ENCODE assay signal across 12 cellular contexts in the genomic region with DNA sequence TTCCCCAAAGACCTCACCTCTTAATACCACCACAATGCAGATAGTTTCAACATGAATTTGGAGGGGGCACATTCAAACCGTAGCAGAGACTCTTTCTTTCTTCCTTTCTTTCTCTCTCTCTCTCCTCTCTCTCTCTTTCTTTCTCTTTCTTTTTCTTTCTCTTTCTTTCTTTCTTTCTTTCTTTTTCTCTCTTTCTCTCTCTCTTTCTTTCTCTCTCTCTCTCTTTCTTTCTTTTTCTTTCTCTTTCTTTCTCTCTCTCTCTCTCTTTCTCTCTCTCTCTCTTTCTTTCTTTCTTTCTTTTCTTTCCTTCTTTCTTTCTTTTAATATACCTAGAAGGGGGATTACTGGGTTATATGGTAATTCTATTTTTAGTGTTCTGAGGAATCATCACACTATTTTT. TPM values are rescaled to one million over a fixed set of nuclear protein-coding genes. Genes with fewer than 3 reads are reported as not detected.
A peak's percentile ranks its signal among the peaks of the same experiment; 100 is the strongest.
DNase-seq lines count a peak whose midpoint lies in the region; ATAC-seq lines count a peak whose summit lies in the region.
"Not testable (repeated sequence)": the region's sequence is repeated elsewhere in the genome, so short reads cannot be mapped to it uniquely, and the experiment has no call there.
"Had no signal": no experiment of that assay in that cellular context is flagged by ENCODE, and none has a peak within 500 bp of the region (broad histone marks: within the 10 kb centered on the region; RNA-seq: fewer than 3 reads in every experiment).

No MANE protein-coding gene starts in this region.

- not testable (repeated sequence) for H3K4me3 ChIP-seq in CD4-positive, alpha-beta memory T cell (ENCODE audit: low read length in 2 of 2)

- H3K27me3 ChIP-seq in CD4-positive, alpha-beta memory T cell (ENCODE audit: insufficient read depth, low read length) = not testable (repeated sequence)

- POLR2A ChIA-PET in CD4-positive, alpha-beta memory T cell (lab: Charles Lee; ENCODE audit: partially characterized antibody) = interaction anchor here (0.6 kb wide), 1 partner anchor 29 kb away, joined by 3 read pairs; no protein-coding TSS in a partner anchor
- POLR2A ChIA-PET in activated CD4-positive, alpha-beta memory T cell treated with anti-CD3 and anti-CD28 coated beads for 36 hours (lab: Charles Lee); naive thymus-derived CD8-positive, alpha-beta T cell (lab: Charles Lee): not testable (repeated sequence)

- not testable (repeated sequence) for ATAC-seq in activated T-helper 17 cell treated with anti-CD3 and anti-CD28 coated beads, Interleukin-2, amount 50 U/mL, for 72 hours (replicated peaks); central memory CD8-positive, alpha-beta T cell (replicated peaks; ENCODE audit: extremely low read depth, poor library complexity, severe bottlenecking); naive thymus-derived CD8-positive, alpha-beta T cell

- H3K36me3 Mint-ChIP-seq in CD4-positive, alpha-beta memory T cell; IgD-negative memory B cell; activated CD4-positive, alpha-beta memory T cell treated with anti-CD3 and anti-CD28 coated beads for 36 hours; activated T-helper 17 cell treated with anti-CD3 and anti-CD28 coated beads, Interleukin-2, amount 50 U/mL, for 72 hours (ENCODE audit: low read depth); naive thymus-derived CD8-positive, alpha-beta T cell: not testable (repeated sequence)
- H3K36me3 Mint-ChIP-seq in central memory CD8-positive, alpha-beta T cell (ENCODE audit: insufficient read depth) = peaks cover 15% of the 10 kb centered on the region
- peaks cover 13% of the 10 kb centered on the region for H3K36me3 Mint-ChIP-seq in stimulated activated naive CD8-positive, alpha-beta T cell treated with anti-CD3 and anti-CD28 coated beads, Interleukin-15, Interleukin-2, amounts not matched to agents 100 ng/mL and 50 ng/mL, for 24 hours (ENCODE audit: low read depth)

- not testable (repeated sequence) for H3K27me3 Mint-ChIP-seq in CD4-positive, alpha-beta memory T cell; IgD-negative memory B cell; activated CD4-positive, alpha-beta memory T cell treated with anti-CD3 and anti-CD28 coated beads for 36 hours; activated T-helper 17 cell treated with anti-CD3 and anti-CD28 coated beads, Interleukin-2, amount 50 U/mL, for 72 hours; central memory CD8-positive, alpha-beta T cell; naive thymus-derived CD8-positive, alpha-beta T cell; stimulated activated naive CD8-positive, alpha-beta T cell treated with anti-CD3 and anti-CD28 coated beads, Interleukin-15, Interleukin-2, amounts not matched to agents 100 ng/mL and 50 ng/mL, for 24 hours

- H3K4me1 ChIP-seq in CD4-positive, alpha-beta memory T cell (ENCODE audit: insufficient read depth, low read length) = peaks cover 53% of the 10 kb centered on the region

- not testable (repeated sequence) for H3K27ac ChIP-seq in CD4-positive, alpha-beta memory T cell (ENCODE audit: low read depth, low read length)

- CTCF ChIA-PET in CD4-positive, alpha-beta memory T cell (lab: Charles Lee; ENCODE audit: partially characterized antibody) = interaction anchor here (2.2 kb wide), 1 partner anchor 124 kb away, joined by 6 read pairs; no protein-coding TSS in a partner anchor
- CTCF ChIA-PET in activated CD4-positive, alpha-beta memory T cell treated with anti-CD3 and anti-CD28 coated beads for 36 hours (lab: Charles Lee) = not testable (repeated sequence)

- peaks cover 35 to 64% (median 47%) of the 10 kb centered on the region in 4 donors for H3K4me1 Mint-ChIP-seq in CD4-positive, alpha-beta memory T cell
- H3K4me1 Mint-ChIP-seq in IgD-negative memory B cell = peaks cover 34 to 48% (median 37%) of the 10 kb centered on the region in 3 donors
- peaks cover 53% of the 10 kb centered on the region for H3K4me1 Mint-ChIP-seq in activated CD4-positive, alpha-beta memory T cell treated with anti-CD3 and anti-CD28 coated beads for 36 hours (ENCODE audit: low read depth)
- peaks cover 39% of the 10 kb centered on the region for H3K4me1 Mint-ChIP-seq in activated T-helper 17 cell treated with anti-CD3 and anti-CD28 coated beads, Interleukin-2, amount 50 U/mL, for 72 hours
- peaks cover 56% of the 10 kb centered on the region for H3K4me1 Mint-ChIP-seq in central memory CD8-positive, alpha-beta T cell
- H3K4me1 Mint-ChIP-seq in naive thymus-derived CD8-positive, alpha-beta T cell = peaks cover 4 to 56% (median 41%) of the 10 kb centered on the region in 4 donors
- H3K4me1 Mint-ChIP-seq in stimulated activated naive CD8-positive, alpha-beta T cell treated with anti-CD3 and anti-CD28 coated beads, Interleukin-15, Interleukin-2, amounts not matched to agents 100 ng/mL and 50 ng/mL, for 24 hours (ENCODE audit: low read depth) = peaks cover 45% of the 10 kb centered on the region

- not testable (repeated sequence) for H3K36me3 ChIP-seq in CD4-positive, alpha-beta memory T cell (ENCODE audit: insufficient read depth, low read length)

- intact Hi-C loops in CD4-positive, alpha-beta memory T cell (cut with micrococcal nuclease) = loop anchor here (10.0 kb wide), 1 partner anchor 596 kb away; a partner anchor contains a TSS
- intact Hi-C loops in activated CD4-positive, alpha-beta memory T cell treated with anti-CD3 and anti-CD28 coated beads for 36 hours (cut with micrococcal nuclease) = not testable (repeated sequence)

- H3K9me3 ChIP-seq in CD4-positive, alpha-beta memory T cell (ENCODE audit: control insufficient read depth in 1 of 2, low read length in 2 of 2) = not testable (repeated sequence)

- DNase-seq in CD4-positive, alpha-beta memory T cell; activated CD4-positive, alpha-beta memory T cell treated with anti-CD3 and anti-CD28 coated beads for 36 hours; central memory CD8-positive, alpha-beta T cell (ENCODE audit: low spot score in 2 of 2); naive thymus-derived CD8-positive, alpha-beta T cell: not testable (repeated sequence)

- H3K9me3 Mint-ChIP-seq in CD4-positive, alpha-beta memory T cell = peaks cover 0 to 15% (median 2%) of the 10 kb centered on the region in 8 donors
- not testable (repeated sequence) for H3K9me3 Mint-ChIP-seq in IgD-negative memory B cell; activated CD4-positive, alpha-beta memory T cell treated with anti-CD3 and anti-CD28 coated beads for 36 hours; activated T-helper 17 cell treated with anti-CD3 and anti-CD28 coated beads, Interleukin-2, amount 50 U/mL, for 72 hours; central memory CD8-positive, alpha-beta T cell; stimulated activated naive CD8-positive, alpha-beta T cell treated with anti-CD3 and anti-CD28 coated beads, Interleukin-15, Interleukin-2, amounts not matched to agents 100 ng/mL and 50 ng/mL, for 24 hours
- H3K9me3 Mint-ChIP-seq in naive thymus-derived CD8-positive, alpha-beta T cell = peaks cover 0 to 18% (median 2%) of the 10 kb centered on the region in 9 donors

- H3K4me3 Mint-ChIP-seq in CD4-positive, alpha-beta memory T cell = peak overlapping the region in 3 of 8 donors; percentile 31 to 48 (median 40)
- H3K4me3 Mint-ChIP-seq in IgD-negative memory B cell; activated CD4-positive, alpha-beta memory T cell treated with anti-CD3 and anti-CD28 coated beads for 36 hours; naive thymus-derived CD8-positive, alpha-beta T cell; stimulated activated naive CD8-positive, alpha-beta T cell treated with anti-CD3 and anti-CD28 coated beads, Interleukin-15, Interleukin-2, amounts not matched to agents 100 ng/mL and 50 ng/mL, for 24 hours: not testable (repeated sequence)
- peak overlapping the region; percentile 74 for H3K4me3 Mint-ChIP-seq in activated T-helper 17 cell treated with anti-CD3 and anti-CD28 coated beads, Interleukin-2, amount 50 U/mL, for 72 hours
- peak overlapping the region; percentile 32 for H3K4me3 Mint-ChIP-seq in central memory CD8-positive, alpha-beta T cell

- H3K27ac Mint-ChIP-seq in CD4-positive, alpha-beta memory T cell = peak overlapping the region; percentile 69 to 100 (median 82)
- H3K27ac Mint-ChIP-seq in IgD-negative memory B cell = peak overlapping the region in 2 of 3 donors; percentile 9 to 59
- H3K27ac Mint-ChIP-seq in activated CD4-positive, alpha-beta memory T cell treated with anti-CD3 and anti-CD28 coated beads for 36 hours = peak overlapping the region; percentile 42
- H3K27ac Mint-ChIP-seq in activated T-helper 17 cell treated with anti-CD3 and anti-CD28 coated beads, Interleukin-2, amount 50 U/mL, for 72 hours = peak overlapping the region; percentile 88
- H3K27ac Mint-ChIP-seq in central memory CD8-positive, alpha-beta T cell (ENCODE audit: low read depth) = peak overlapping the region; percentile 99
- H3K27ac Mint-ChIP-seq in naive thymus-derived CD8-positive, alpha-beta T cell = peak overlapping the region in 8 of 10 donors; percentile 9 to 74 (median 54)
- peak overlapping the region; percentile 50 for H3K27ac Mint-ChIP-seq in stimulated activated naive CD8-positive, alpha-beta T cell treated with anti-CD3 and anti-CD28 coated beads, Interleukin-15, Interleukin-2, amounts not matched to agents 100 ng/mL and 50 ng/mL, for 24 hours

RNA-seq across cellular contexts. Expression of a gene that starts 11.2 kb away (rescaled TPM):
- 10 to 100 TPM; 62.2 to 63.2 TPM for total RNA-seq in CD4-positive, alpha-beta memory T cell
- polyA plus RNA-seq in CD4-positive, alpha-beta memory T cell = 100 to 1,000 TPM; 133 to 196 TPM
- polyA plus RNA-seq in IgD-negative memory B cell = 5.7 TPM
- total RNA-seq in activated CD4-positive, alpha-beta memory T cell treated with anti-CD3 and anti-CD28 coated beads for 36 hours = 1 to 10 TPM; 3.6 to 4.9 TPM
- 10 to 100 TPM in 1 of 2 donors, 1 to 10 TPM in 1; 6.8 to 11.6 TPM for total RNA-seq in activated T-helper 17 cell treated with anti-CD3 and anti-CD28 coated beads, Interleukin-2, amount 50 U/mL, for 72 hours
- 1 to 10 TPM; 1.6 TPM for total RNA-seq in naive thymus-derived CD8-positive, alpha-beta T cell
- 10 to 100 TPM in 1 of 3 donors, under 1 TPM in 2; 0.58 to 41.2 (median 0.95) TPM for polyA plus RNA-seq in naive thymus-derived CD8-positive, alpha-beta T cell
- total RNA-seq: A172, Daoy, H1, HFFc6, HT1080 had no signal
- polyA plus RNA-seq: H1 had no signal

RNA-seq across cellular contexts. Expression of a gene that starts 50.6 kb away (rescaled TPM):
- total RNA-seq in CD4-positive, alpha-beta memory T cell = 100 to 1,000 TPM; 294 to 297 TPM
- polyA plus RNA-seq in CD4-positive, alpha-beta memory T cell = 100 to 1,000 TPM; 241 to 288 TPM
- 102 TPM for polyA plus RNA-seq in IgD-negative memory B cell
- 100 to 1,000 TPM; 191 to 199 TPM for total RNA-seq in activated CD4-positive, alpha-beta memory T cell treated with anti-CD3 and anti-CD28 coated beads for 36 hours
- total RNA-seq in activated T-helper 17 cell treated with anti-CD3 and anti-CD28 coated beads, Interleukin-2, amount 50 U/mL, for 72 hours = 100 to 1,000 TPM; 146 to 267 TPM
- 100 to 1,000 TPM; 433 to 438 TPM for total RNA-seq in naive thymus-derived CD8-positive, alpha-beta T cell
- polyA plus RNA-seq in naive thymus-derived CD8-positive, alpha-beta T cell = 100 to 1,000 TPM; 315 to 389 (median 329) TPM

Comparison
In these comparisons a context has a peak if more than half of its experiments do, and no peak if none do; other contexts are left out.
1. H3K27ac Mint-ChIP-seq: peak in every context shown above with its lines; median percentile 99 in central memory CD8-positive, alpha-beta T cell; 88 in activated T-helper 17 cell treated with anti-CD3 and anti-CD28 coated beads, Interleukin-2, amount 50 U/mL, for 72 hours; 82 in CD4-positive, alpha-beta memory T cell; 54 in naive thymus-derived CD8-positive, alpha-beta T cell; 50 in stimulated activated naive CD8-positive, alpha-beta T cell treated with anti-CD3 and anti-CD28 coated beads, Interleukin-15, Interleukin-2, amounts not matched to agents 100 ng/mL and 50 ng/mL, for 24 hours; 42 in activated CD4-positive, alpha-beta memory T cell treated with anti-CD3 and anti-CD28 coated beads for 36 hours; 34 in IgD-negative memory B cell.
2. RNA of a gene that starts 11.2 kb away (total RNA-seq): 62.2 to 63.2 TPM in CD4-positive, alpha-beta memory T cell; 6.8 to 11.6 TPM in activated T-helper 17 cell treated with anti-CD3 and anti-CD28 coated beads, Interleukin-2, amount 50 U/mL, for 72 hours, 3.6 to 4.9 TPM in activated CD4-positive, alpha-beta memory T cell treated with anti-CD3 and anti-CD28 coated beads for 36 hours and 1.6 TPM in naive thymus-derived CD8-positive, alpha-beta T cell; every median in the first group is over 4 times any median in the second.